ENCODE assay signal across 17 cellular contexts in genomic region chr7:129993275-129993674, GRCh38.
"Had no signal": no experiment of that assay in that cellular context is flagged by ENCODE, and none has a peak within 500 bp of the region (broad histone marks: within the 10 kb centered on the region; RNA-seq: fewer than 3 reads in every experiment).

No MANE protein-coding gene starts in this region.

- H3K4me1 ChIP-seq: lower lobe of right lung had no signal

- H3K9me3 Mint-ChIP-seq: activated CD4-positive, alpha-beta memory T cell treated with anti-CD3 and anti-CD28 coated beads, Interleukin-2, amount 10 ng/mL, durations not matched to agents 7 days and 5 days; activated naive CD4-positive, alpha-beta T cell treated with anti-CD3 and anti-CD28 coated beads, Interleukin-2, amount 50 U/mL, for 24 hours; brain; effector memory CD8-positive, alpha-beta T cell; neural crest cell; stimulated activated effector memory CD8-positive, alpha-beta T cell treated with anti-CD3 and anti-CD28 coated beads, Interleukin-12 subunit alpha, Interleukin-12 subunit beta, amount 100 ng/mL, for 72 hours had no signal

- H3K27me3 ChIP-seq: ovary had no signal

- H3K36me3 Mint-ChIP-seq: activated naive CD4-positive, alpha-beta T cell treated with anti-CD3 and anti-CD28 coated beads, Interleukin-2, amount 50 U/mL, for 24 hours; brain; stimulated activated effector memory CD8-positive, alpha-beta T cell treated with anti-CD3 and anti-CD28 coated beads, Interleukin-12 subunit alpha, Interleukin-12 subunit beta, amount 100 ng/mL, for 72 hours; WTC11 had no signal

- H3K27ac ChIP-seq: lower lobe of right lung, ovary had no signal

- H3K36me3 ChIP-seq: lower lobe of right lung, ovary had no signal

- H3K4me3 Mint-ChIP-seq: activated CD4-positive, alpha-beta memory T cell treated with anti-CD3 and anti-CD28 coated beads, Interleukin-2, amount 10 ng/mL, durations not matched to agents 7 days and 5 days; activated naive CD4-positive, alpha-beta T cell treated with anti-CD3 and anti-CD28 coated beads, Interleukin-2, amount 50 U/mL, for 24 hours; brain; effector memory CD8-positive, alpha-beta T cell; neural crest cell; stimulated activated effector memory CD8-positive, alpha-beta T cell treated with anti-CD3 and anti-CD28 coated beads, Interleukin-12 subunit alpha, Interleukin-12 subunit beta, amount 100 ng/mL, for 72 hours; T-helper 17 cell; WTC11 had no signal

- ATAC-seq: effector memory CD8-positive, alpha-beta T cell; lower lobe of right lung; stimulated activated effector memory CD8-positive, alpha-beta T cell treated with anti-CD3 and anti-CD28 coated beads, Interleukin-12 subunit alpha, Interleukin-12 subunit beta, amount 100 ng/mL, for 72 hours; T-helper 17 cell; WTC11 had no signal

- H3K4me3 ChIP-seq: lower lobe of right lung, ovary had no signal

- H3K9me3 ChIP-seq: lower lobe of right lung, ovary had no signal

- DNase-seq: activated CD4-positive, alpha-beta memory T cell treated with anti-CD3 and anti-CD28 coated beads, Interleukin-2, amount 10 ng/mL, durations not matched to agents 7 days and 5 days; activated CD4-positive, alpha-beta T cell treated with anti-CD3 and anti-CD28 coated beads for 4 hours; activated CD8-positive, alpha-beta memory T cell treated with anti-CD3 and anti-CD28 coated beads, Interleukin-2, amount 50 U/mL, for 4 hours; activated effector memory CD4-positive, alpha-beta T cell treated with anti-CD3 and anti-CD28 coated beads, Interleukin-2, amount 50 U/mL, for 16 hours; activated T-cell treated with anti-CD3 and anti-CD28 coated beads, Interleukin-2, amount 50 U/mL, for 48 hours; amygdala; dermis blood vessel endothelial cell; effector memory CD8-positive, alpha-beta T cell; lower lobe of right lung; midbrain; ovary; T-helper 17 cell had no signal

- H3K27me3 Mint-ChIP-seq: activated CD4-positive, alpha-beta memory T cell treated with anti-CD3 and anti-CD28 coated beads, Interleukin-2, amount 10 ng/mL, durations not matched to agents 7 days and 5 days; activated naive CD4-positive, alpha-beta T cell treated with anti-CD3 and anti-CD28 coated beads, Interleukin-2, amount 50 U/mL, for 24 hours; effector memory CD8-positive, alpha-beta T cell; T-helper 17 cell had no signal

- H3K27ac Mint-ChIP-seq: activated CD4-positive, alpha-beta memory T cell treated with anti-CD3 and anti-CD28 coated beads, Interleukin-2, amount 10 ng/mL, durations not matched to agents 7 days and 5 days; activated naive CD4-positive, alpha-beta T cell treated with anti-CD3 and anti-CD28 coated beads, Interleukin-2, amount 50 U/mL, for 24 hours; brain; effector memory CD8-positive, alpha-beta T cell; stimulated activated effector memory CD8-positive, alpha-beta T cell treated with anti-CD3 and anti-CD28 coated beads, Interleukin-12 subunit alpha, Interleukin-12 subunit beta, amount 100 ng/mL, for 72 hours; T-helper 17 cell; WTC11 had no signal

- H3K4me1 Mint-ChIP-seq: activated CD4-positive, alpha-beta memory T cell treated with anti-CD3 and anti-CD28 coated beads, Interleukin-2, amount 10 ng/mL, durations not matched to agents 7 days and 5 days; brain; stimulated activated effector memory CD8-positive, alpha-beta T cell treated with anti-CD3 and anti-CD28 coated beads, Interleukin-12 subunit alpha, Interleukin-12 subunit beta, amount 100 ng/mL, for 72 hours; WTC11 had no signal
